1 cellular context compared by ENCODE assay signal in genomic region chr2:84891355-84892010, GRCh38.
TF ChIP-seq lines count a peak whose summit lies in the region.

No MANE protein-coding gene starts in this region.

TF ChIP-seq in GM23338, 12 proteins besides CTCF, POLR2A, EP300 and RAD21 (continued from another document):
- TF ChIP-seq EZH2phosphoT487 (IDR thresholded peaks at IDR 0.05; ENCODE audit: unreplicated experiment): no peak
- TF ChIP-seq REST (IDR thresholded peaks at IDR 0.05; ENCODE audit: unreplicated experiment): no peak
- TF ChIP-seq STAT1 (IDR thresholded peaks at IDR 0.05; ENCODE audit: unreplicated experiment): no peak
- no peak for TF ChIP-seq ZNF114 (CRISPR knock-in tag; IDR thresholded peaks at IDR 0.05)
- no peak for TF ChIP-seq NANOG (IDR thresholded peaks at IDR 0.05; ENCODE audit: borderline replicate concordance)
- TF ChIP-seq ZNF462 (CRISPR knock-in tag; IDR thresholded peaks at IDR 0.05): no peak
- no peak for TF ChIP-seq EZH2 (IDR thresholded peaks at IDR 0.05; ENCODE audit: low read depth, unreplicated experiment)
- TF ChIP-seq JUNB (IDR thresholded peaks at IDR 0.05; ENCODE audit: unreplicated experiment): no peak
- TF ChIP-seq ETS1 (IDR thresholded peaks at IDR 0.05): no peak
- no peak for TF ChIP-seq ZNF331 (CRISPR knock-in tag; IDR thresholded peaks at IDR 0.05; ENCODE audit: low read depth)
